ENCODE assay signal across 10 cellular contexts in the genomic region with DNA sequence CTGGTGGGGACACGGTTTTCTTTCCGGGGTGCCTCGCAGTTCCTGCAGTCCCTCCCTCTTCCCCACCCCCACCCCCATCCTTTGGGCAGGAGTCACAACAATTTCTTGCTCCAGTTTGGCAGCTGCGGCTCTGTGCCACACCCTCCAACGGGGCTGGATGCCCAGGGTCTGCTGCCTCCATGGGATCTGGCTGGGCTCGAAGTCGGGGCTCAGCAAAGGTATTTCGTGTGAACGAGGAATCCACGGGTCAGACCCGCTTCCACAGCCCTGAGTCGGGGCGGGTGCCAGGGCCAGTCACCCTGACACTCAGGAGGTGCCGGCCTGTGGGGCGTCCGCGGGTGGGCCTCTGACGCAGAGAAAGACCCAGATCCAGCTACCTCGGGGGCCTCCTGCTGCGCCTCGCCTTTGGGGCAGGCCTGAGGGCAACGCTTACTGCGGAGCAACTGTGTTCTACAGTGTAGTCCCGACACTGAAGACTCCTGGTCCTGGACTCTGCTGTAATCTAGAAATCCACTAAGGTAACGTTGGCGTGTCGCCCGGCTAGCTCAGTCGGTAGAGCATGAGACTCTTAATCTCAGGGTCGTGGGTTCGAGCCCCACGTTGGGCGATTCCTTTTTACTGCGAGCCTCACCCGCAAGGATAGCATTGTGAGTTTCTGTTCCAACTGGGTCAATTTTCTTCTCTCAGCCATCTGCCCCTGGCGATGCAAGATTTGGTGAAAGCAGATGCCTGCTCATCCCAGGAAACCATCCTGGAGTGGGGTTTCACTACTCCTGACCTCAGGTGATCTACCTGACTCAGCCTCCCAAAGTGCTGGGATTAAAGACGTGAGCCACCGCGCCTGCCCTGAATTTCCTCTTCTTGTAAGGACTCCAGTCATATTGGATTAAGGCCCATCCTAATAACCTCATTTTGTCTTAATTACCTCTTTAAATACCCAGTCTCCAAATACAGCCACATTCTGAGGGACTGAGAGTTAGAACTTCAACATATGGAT. TPM values are rescaled to one million over a fixed set of nuclear protein-coding genes. Genes with fewer than 3 reads are reported as not detected.
DNase-seq lines count a peak whose midpoint lies in the region; ATAC-seq, FAIRE-seq and TF ChIP-seq lines count a peak whose summit lies in the region.
"Had no signal": no experiment of that assay in that cellular context is flagged by ENCODE, and none has a peak within 500 bp of the region (broad histone marks: within the 10 kb centered on the region; RNA-seq: fewer than 3 reads in every experiment).

No MANE protein-coding gene starts in this region.

- no peaks in the 10 kb centered on the region for H4K20me1 ChIP-seq in OCI-LY3 (ENCODE audit: insufficient read depth, low read length)

- no peak overlapping the region for H3K27ac ChIP-seq in OCI-LY3 (ENCODE audit: low read length)
- H3K27ac ChIP-seq: neutrophil had no signal

- DNase-seq in activated T-cell treated with anti-CD3 and anti-CD28 coated beads, Interleukin-2, amount 50 U/mL, for 24 hours: peak; percentile 74
- no peak for DNase-seq in activated T-cell treated with anti-CD3 and anti-CD28 coated beads, Interleukin-2, amount 50 U/mL, for 4 hours
- DNase-seq in epithelial cell of proximal tubule (ENCODE audit: low read depth) (no peak), NCI-H1092 (lab: John Stamatoyannopoulos, UW) (no peak), SHP77 treated with DMSO at 0.1 percent for 48 hours (lab: John Stamatoyannopoulos, UW) (no peak), HTR-8/SVneo (ENCODE audit: insufficient read length, low spot score) (no peak)
- peak; percentile 80 for DNase-seq in stimulated activated naive CD8-positive, alpha-beta T cell treated with anti-CD3 and anti-CD28 coated beads, Interleukin-15, Interleukin-2, amounts not matched to agents 100 U/mL and 50 U/mL, for 24 hours
- DNase-seq: GDM1 had no signal

- no peak for ATAC-seq in activated T-cell treated with anti-CD3 and anti-CD28 coated beads, Interleukin-2, amount 50 U/mL, for 4 hours
- peak; percentile 7 for ATAC-seq in stimulated activated naive CD8-positive, alpha-beta T cell treated with anti-CD3 and anti-CD28 coated beads, Interleukin-15, Interleukin-2, amounts not matched to agents 100 U/mL and 50 U/mL, for 24 hours

- peak overlapping the region; percentile 94 for H3K4me2 ChIP-seq in OCI-LY3 (ENCODE audit: low read length)

- no peak overlapping the region for H3K9ac ChIP-seq in OCI-LY3 (ENCODE audit: low read length)

- peaks cover 81% of the 10 kb centered on the region for H3K27me3 Mint-ChIP-seq in activated T-cell treated with anti-CD3 and anti-CD28 coated beads, Interleukin-2, amount 50 U/mL, for 24 hours
- H3K27me3 Mint-ChIP-seq in activated T-cell treated with anti-CD3 and anti-CD28 coated beads, Interleukin-2, amount 50 U/mL, for 4 hours (ENCODE audit: low read depth): peaks cover 76% of the 10 kb centered on the region

- H3K36me3 Mint-ChIP-seq in activated T-cell treated with anti-CD3 and anti-CD28 coated beads, Interleukin-2, amount 50 U/mL, for 24 hours (ENCODE audit: low read depth): no peaks in the 10 kb centered on the region
- H3K36me3 Mint-ChIP-seq in activated T-cell treated with anti-CD3 and anti-CD28 coated beads, Interleukin-2, amount 50 U/mL, for 4 hours (ENCODE audit: insufficient read depth): no peaks in the 10 kb centered on the region

- H3K4me1 ChIP-seq in OCI-LY3 (ENCODE audit: low read length): peaks cover 19% of the 10 kb centered on the region

- no peak for FAIRE-seq in HTR-8/SVneo (lab: Jason Lieb, UNC)

- H3K4me3 ChIP-seq in OCI-LY3 (ENCODE audit: low read length) (no peak overlapping the region), epithelial cell of proximal tubule (ENCODE audit: low read depth, low read length) (peak overlapping the region; percentile 32)

- H3K27ac Mint-ChIP-seq in activated T-cell treated with anti-CD3 and anti-CD28 coated beads, Interleukin-2, amount 50 U/mL, for 24 hours: peak overlapping the region; percentile 88

- H3K4me3 Mint-ChIP-seq in activated T-cell treated with anti-CD3 and anti-CD28 coated beads, Interleukin-2, amount 50 U/mL, for 24 hours: peak overlapping the region; percentile 50
- no peak overlapping the region for H3K4me3 Mint-ChIP-seq in activated T-cell treated with anti-CD3 and anti-CD28 coated beads, Interleukin-2, amount 50 U/mL, for 4 hours

- H2AFZ ChIP-seq in OCI-LY3 (ENCODE audit: low read depth, low read length): no peak overlapping the region

- H3K4me1 Mint-ChIP-seq in activated T-cell treated with anti-CD3 and anti-CD28 coated beads, Interleukin-2, amount 50 U/mL, for 24 hours (ENCODE audit: low read depth): peaks cover 40% of the 10 kb centered on the region
- peaks cover 31% of the 10 kb centered on the region for H3K4me1 Mint-ChIP-seq in activated T-cell treated with anti-CD3 and anti-CD28 coated beads, Interleukin-2, amount 50 U/mL, for 4 hours (ENCODE audit: low read depth)

- TF ChIP-seq CTCF in OCI-LY3 (IDR thresholded peaks at IDR 0.05; ENCODE audit: low read depth, low read length) (no peak), epithelial cell of proximal tubule (conservative IDR thresholded peaks at IDR 0.05; ENCODE audit: low read depth, low read length) (no peak)

- H3K9me3 Mint-ChIP-seq in activated T-cell treated with anti-CD3 and anti-CD28 coated beads, Interleukin-2, amount 50 U/mL, for 24 hours: no peaks in the 10 kb centered on the region
- no peaks in the 10 kb centered on the region for H3K9me3 Mint-ChIP-seq in activated T-cell treated with anti-CD3 and anti-CD28 coated beads, Interleukin-2, amount 50 U/mL, for 4 hours

- H3K36me3 ChIP-seq in OCI-LY3 (replicated peaks; ENCODE audit: low read depth, low read length): no peaks in the 10 kb centered on the region
- H3K36me3 ChIP-seq: neutrophil had no signal

- peaks cover 3% of the 10 kb centered on the region; the same call in 1 of the 2 replicates for H3K27me3 ChIP-seq in OCI-LY3 (ENCODE audit: low read depth, low read length)

- H3K79me2 ChIP-seq in OCI-LY3 (ENCODE audit: low read length): no peaks in the 10 kb centered on the region

- H3K9me3 ChIP-seq in OCI-LY3 (ENCODE audit: insufficient read depth, low read length): no peaks in the 10 kb centered on the region
- H3K9me3 ChIP-seq: neutrophil had no signal

RNA-seq across cellular contexts. Expression of a gene that starts 12.5 kb away (rescaled TPM):
- total RNA-seq in activated T-cell treated with anti-CD3 and anti-CD28 coated beads, Interleukin-2, amount 50 U/mL, for 4 hours: not detected
- 0.52 TPM in 1 of 2 replicates, not detected in the other for total RNA-seq in epithelial cell of proximal tubule

RNA-seq across cellular contexts. Expression of a gene that starts 40.6 kb away (rescaled TPM):
- 10 to 100 TPM in 1 of 3 donors, 1 to 10 TPM in 2; 9.8 to 12.0 (median 9.9) TPM for total RNA-seq in activated T-cell treated with anti-CD3 and anti-CD28 coated beads, Interleukin-2, amount 50 U/mL, for 4 hours
- total RNA-seq in epithelial cell of proximal tubule: 2.4 and 7.7 TPM in 2 replicates

RNA-seq across cellular contexts. Expression of a gene that starts 59.5 kb away (rescaled TPM):
- total RNA-seq in activated T-cell treated with anti-CD3 and anti-CD28 coated beads, Interleukin-2, amount 50 U/mL, for 4 hours: 1 to 10 TPM; 9.0 to 9.7 (median 9.6) TPM
- total RNA-seq in epithelial cell of proximal tubule: 6.1 and 6.3 TPM in 2 replicates

Comparison
In these comparisons a context has a peak if more than half of its experiments do, and no peak if none do; other contexts are left out.
1. DNase-seq: peak in activated T-cell treated with anti-CD3 and anti-CD28 coated beads, Interleukin-2, amount 50 U/mL, for 24 hours (single experiment) and stimulated activated naive CD8-positive, alpha-beta T cell treated with anti-CD3 and anti-CD28 coated beads, Interleukin-15, Interleukin-2, amounts not matched to agents 100 U/mL and 50 U/mL, for 24 hours (single experiment); none in activated T-cell treated with anti-CD3 and anti-CD28 coated beads, Interleukin-2, amount 50 U/mL, for 4 hours (single experiment), epithelial cell of proximal tubule (single experiment), NCI-H1092 (single experiment), SHP77 treated with DMSO at 0.1 percent for 48 hours (single experiment) and HTR-8/SVneo (single experiment).